Comparison of ENCODE assay signal across 8 cellular contexts in the genomic region with DNA sequence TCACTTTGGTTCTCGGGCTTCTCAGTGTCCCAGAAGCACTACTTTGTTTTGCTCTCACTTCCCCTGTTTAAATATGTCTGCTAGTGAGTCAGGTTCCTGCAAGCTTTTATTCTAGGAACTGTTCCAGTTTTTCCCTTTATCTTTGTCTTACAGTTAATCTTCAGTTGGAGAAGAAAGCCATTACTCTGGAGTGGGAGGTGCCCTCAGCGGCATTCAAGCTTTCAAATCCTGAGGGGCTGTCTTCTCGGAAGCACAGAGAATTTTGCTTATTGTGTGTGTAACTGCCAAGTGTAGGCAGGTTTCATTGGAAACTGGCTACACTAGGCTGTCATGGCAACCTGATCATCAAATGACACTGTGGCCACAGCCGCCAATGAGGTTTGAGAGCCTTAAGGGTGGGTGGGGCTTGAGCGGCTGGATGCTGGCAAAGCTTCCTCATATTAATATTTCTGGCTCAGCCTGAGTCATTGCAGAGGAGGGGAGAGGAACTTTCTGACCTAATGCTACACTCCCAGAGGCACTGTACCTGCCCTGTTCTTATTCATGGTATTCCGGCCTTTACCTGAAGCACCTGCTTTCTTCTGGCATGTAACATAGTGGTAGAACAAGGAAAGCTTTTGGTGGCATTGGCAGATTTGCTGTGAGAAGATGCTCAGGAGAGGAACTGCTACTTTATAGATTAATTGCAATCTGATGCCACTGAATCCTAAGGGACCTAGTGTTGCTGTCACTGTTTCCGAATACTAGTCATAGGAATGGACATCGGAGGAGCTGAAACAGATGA. TPM values are rescaled to one million over a fixed set of nuclear protein-coding genes. Genes with fewer than 3 reads are reported as not detected.
DNase-seq lines count a peak whose midpoint lies in the region; FAIRE-seq and TF ChIP-seq lines count a peak whose summit lies in the region.

No MANE protein-coding gene starts in this region.

- peak overlapping the region; percentile 99 for H3K27ac Mint-ChIP-seq in type B pancreatic cell

- H3K27me3 Mint-ChIP-seq in type B pancreatic cell, result no peaks in the 10 kb centered on the region

- TF ChIP-seq CTCF in HFF-Myc (IDR thresholded peaks at IDR 0.05; ENCODE audit: low read depth, low read length, missing control alignments), result no peak
- TF ChIP-seq CTCF in cardiac muscle cell (IDR thresholded peaks at IDR 0.05; ENCODE audit: low read depth, low read length), result no peak
- no peak for TF ChIP-seq CTCF in type B pancreatic cell (conservative IDR thresholded peaks at IDR 0.05)

- H3K4me1 ChIP-seq in cardiac muscle cell (ENCODE audit: low read depth), result peaks cover 40% of the 10 kb centered on the region

- peak overlapping the region; percentile 100 for H3K27ac ChIP-seq in cardiac muscle cell

- H3K4me3 ChIP-seq in HFF-Myc (replicated peaks; ENCODE audit: low read depth, low read length), result peak overlapping the region; percentile 27
- no peak overlapping the region for H3K4me3 ChIP-seq in cardiac muscle cell

- peak; percentile 55 for FAIRE-seq in G401.6 (lab: Jason Lieb, UNC)

- H3K9me3 Mint-ChIP-seq in type B pancreatic cell, result no peaks in the 10 kb centered on the region

- DNase-seq in HFF-Myc (ENCODE audit: extremely low read depth, low read depth) (peak; percentile 92), NCI-H1092 (lab: John Stamatoyannopoulos, UW) (peak; percentile 83), SW 1271 (lab: John Stamatoyannopoulos, UW) (peak; percentile 56 to 85), amniotic epithelial cell (ENCODE audit: low read depth) (peak; percentile 97), cardiac muscle cell (ENCODE audit: low read depth in 1 of 2, low spot score in 1 of 2) (peak; percentile 93 to 99), posterior vena cava (ENCODE audit: low spot score) (peak; percentile 96), type B pancreatic cell (ENCODE audit: extremely low spot score, unreplicated experiment) (peak; percentile 84)

- H3K4me3 Mint-ChIP-seq in type B pancreatic cell, result peak overlapping the region; percentile 79

- intact Hi-C loops in posterior vena cava (cut with DNase I), result no loop called here

- H3K36me3 ChIP-seq in cardiac muscle cell, result no peaks in the 10 kb centered on the region

- H3K36me3 Mint-ChIP-seq in type B pancreatic cell, result no peaks in the 10 kb centered on the region

- H3K4me1 Mint-ChIP-seq in type B pancreatic cell (ENCODE audit: unreplicated experiment), result peaks cover 58% of the 10 kb centered on the region

- no peaks in the 10 kb centered on the region for H3K27me3 ChIP-seq in cardiac muscle cell

- no peaks in the 10 kb centered on the region for H3K9me3 ChIP-seq in cardiac muscle cell (ENCODE audit: low read depth)

RNA-seq across cellular contexts. Expression of a gene that starts 26.3 kb away (rescaled TPM):
- total RNA-seq in cardiac muscle cell, result 13.0 and 15.8 TPM in 2 replicates
- polyA plus RNA-seq in cardiac muscle cell, result 9.1 and 9.8 TPM in 2 replicates
- 10 to 100 TPM; 22.9 to 35.2 TPM for total RNA-seq in posterior vena cava
- total RNA-seq in type B pancreatic cell (ENCODE audit: low replicate concordance), result 19.1 and 39.0 TPM in 2 replicates

RNA-seq across cellular contexts. Expression of a gene that starts 27.2 kb away (rescaled TPM):
- total RNA-seq in cardiac muscle cell, result 9.4 and 15.2 TPM in 2 replicates
- 6.9 and 10.9 TPM in 2 replicates for polyA plus RNA-seq in cardiac muscle cell
- 1 to 10 TPM; 6.0 to 7.1 TPM for total RNA-seq in posterior vena cava
- 6.7 and 10.3 TPM in 2 replicates for total RNA-seq in type B pancreatic cell (ENCODE audit: low replicate concordance)

RNA-seq across cellular contexts. Expression of a gene that starts 33.2 kb away (rescaled TPM):
- total RNA-seq in cardiac muscle cell (132 and 141 TPM in 2 replicates), posterior vena cava (10 to 100 TPM; 38.6 to 38.9 TPM), type B pancreatic cell (ENCODE audit: low replicate concordance) (67.2 and 85.0 TPM in 2 replicates)
- polyA plus RNA-seq in cardiac muscle cell, result 206 and 240 TPM in 2 replicates

RNA-seq across cellular contexts. Expression of a gene that starts 54.9 kb away (rescaled TPM):
- not detected in 2 replicates for total RNA-seq in cardiac muscle cell
- 1.2 TPM in 1 of 2 replicates, not detected in the other for polyA plus RNA-seq in cardiac muscle cell
- under 1 TPM; 0.67 to 0.69 TPM for total RNA-seq in posterior vena cava
- total RNA-seq in type B pancreatic cell (ENCODE audit: low replicate concordance), result 10.7 and 12.4 TPM in 2 replicates
